7 cellular contexts compared by ENCODE assay signal in the genomic region with DNA sequence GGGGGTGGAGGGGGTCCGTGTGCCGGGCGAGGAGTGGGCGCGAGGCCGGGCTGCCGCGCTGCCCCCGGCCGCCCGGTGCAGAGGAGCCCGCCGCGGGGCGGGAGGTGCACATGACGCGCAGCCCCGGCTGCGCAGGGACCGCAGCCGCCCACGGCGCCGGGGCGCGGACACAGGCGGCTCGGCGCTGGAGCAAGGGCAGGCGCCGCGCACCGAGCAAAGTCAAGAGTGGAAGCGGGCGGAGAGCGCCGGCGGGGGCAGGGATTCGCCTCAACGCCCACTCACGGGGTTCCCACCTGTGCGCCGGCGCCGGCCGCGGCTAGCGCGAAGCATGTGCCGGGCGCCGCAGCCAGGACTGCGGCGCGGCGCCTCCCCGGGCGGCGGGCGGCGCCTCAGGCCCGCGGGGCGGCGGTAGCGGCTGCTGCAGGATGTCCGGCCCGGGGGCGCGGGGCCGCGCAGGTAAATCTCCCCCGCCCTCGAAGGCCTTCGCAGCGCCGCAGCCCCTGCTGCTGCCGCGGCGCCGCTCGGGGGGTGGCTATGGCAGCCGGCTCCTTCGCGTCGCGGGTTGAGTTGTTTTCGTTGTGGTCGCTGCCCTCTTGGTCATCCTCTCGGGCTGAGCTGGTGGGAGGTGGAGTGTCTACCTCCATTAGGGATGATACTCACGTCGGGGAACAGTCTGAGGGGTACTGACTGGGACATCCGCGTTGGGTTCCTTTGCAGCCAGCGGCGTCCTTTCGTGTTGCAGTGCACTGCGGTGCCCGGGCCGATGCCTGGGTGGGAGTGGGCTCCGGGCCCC.
DNase-seq lines count a peak whose midpoint lies in the region; ATAC-seq, FAIRE-seq and TF ChIP-seq lines count a peak whose summit lies in the region.

No MANE protein-coding gene starts in this region.

- POLR2A ChIA-PET in MCF 10A (lab: Yijun Ruan, JAX): no interaction called here

- peak; percentile 15 for DNase-seq in GM12891 (ENCODE audit: insufficient read length, low spot score)
- peak; percentile 84 for DNase-seq in NCI-H1092 treated with DMSO at 0.1 percent for 48 hours (lab: John Stamatoyannopoulos, UW)
- DNase-seq in MCF 10A (ENCODE audit: unreplicated experiment): no peak
- peak; percentile 2 for DNase-seq in iris pigment epithelial cell (ENCODE audit: low read depth)
- DNase-seq in stimulated activated effector memory CD8-positive, alpha-beta T cell treated with anti-CD3 and anti-CD28 coated beads, Interleukin-12 subunit alpha, Interleukin-12 subunit beta, amount 100 ng/mL, for 72 hours (ENCODE audit: low spot score in 2 of 2): no peak
- DNase-seq in KG1 (lab: John Stamatoyannopoulos, UW): no peak

- no peak for FAIRE-seq in GM12891 (lab: Jason Lieb, UNC)

- no TSS peak for BruUV-seq in MCF 10A (replicated peaks; lab: Mats Ljungman, UMichigan)

- no peaks in the 10 kb centered on the region for H3K9me3 Mint-ChIP-seq in MCF 10A (ENCODE audit: unreplicated experiment)
- peaks cover 2% of the 10 kb centered on the region for H3K9me3 Mint-ChIP-seq in stimulated activated effector memory CD8-positive, alpha-beta T cell treated with anti-CD3 and anti-CD28 coated beads, Interleukin-12 subunit alpha, Interleukin-12 subunit beta, amount 100 ng/mL, for 72 hours

- H3K4me1 Mint-ChIP-seq in MCF 10A (ENCODE audit: insufficient read depth, unreplicated experiment): no peaks in the 10 kb centered on the region
- H3K4me1 Mint-ChIP-seq in stimulated activated effector memory CD8-positive, alpha-beta T cell treated with anti-CD3 and anti-CD28 coated beads, Interleukin-12 subunit alpha, Interleukin-12 subunit beta, amount 100 ng/mL, for 72 hours: no peaks in the 10 kb centered on the region

- no peak for TF ChIP-seq POLR2A in GM12891 (IDR thresholded peaks at IDR 0.05; ENCODE audit: low read depth, low read length)

- H3K27ac Mint-ChIP-seq in MCF 10A (ENCODE audit: low read depth, unreplicated experiment): no peak overlapping the region
- H3K27ac Mint-ChIP-seq in stimulated activated effector memory CD8-positive, alpha-beta T cell treated with anti-CD3 and anti-CD28 coated beads, Interleukin-12 subunit alpha, Interleukin-12 subunit beta, amount 100 ng/mL, for 72 hours: no peak overlapping the region

- CTCF ChIA-PET in MCF 10A (lab: Yijun Ruan, JAX): no interaction called here

- peak overlapping the region; percentile 43 for H3K4me3 Mint-ChIP-seq in MCF 10A (ENCODE audit: unreplicated experiment)
- no peak overlapping the region for H3K4me3 Mint-ChIP-seq in stimulated activated effector memory CD8-positive, alpha-beta T cell treated with anti-CD3 and anti-CD28 coated beads, Interleukin-12 subunit alpha, Interleukin-12 subunit beta, amount 100 ng/mL, for 72 hours

- H3K27me3 Mint-ChIP-seq in MCF 10A (ENCODE audit: insufficient read depth, unreplicated experiment): peaks cover 38% of the 10 kb centered on the region

- H3K36me3 Mint-ChIP-seq in MCF 10A (ENCODE audit: insufficient read depth, unreplicated experiment): no peaks in the 10 kb centered on the region
- H3K36me3 Mint-ChIP-seq in stimulated activated effector memory CD8-positive, alpha-beta T cell treated with anti-CD3 and anti-CD28 coated beads, Interleukin-12 subunit alpha, Interleukin-12 subunit beta, amount 100 ng/mL, for 72 hours: no peaks in the 10 kb centered on the region

- ATAC-seq in GM21717 (IDR thresholded peaks at IDR 0.05; ENCODE audit: unreplicated experiment): peak; percentile 60
- ATAC-seq in stimulated activated effector memory CD8-positive, alpha-beta T cell treated with anti-CD3 and anti-CD28 coated beads, Interleukin-12 subunit alpha, Interleukin-12 subunit beta, amount 100 ng/mL, for 72 hours: peak; percentile 47

- TF ChIP-seq CTCF in MCF 10A (IDR thresholded peaks at IDR 0.05; ENCODE audit: unreplicated experiment): no peak

- intact Hi-C loops in MCF 10A (cut with micrococcal nuclease): no loop called here

TF ChIP-seq in GM12891, 5 proteins besides CTCF, POLR2A, EP300 and RAD21:
- TF ChIP-seq TAF1 (IDR thresholded peaks at IDR 0.05; ENCODE audit: low read depth, low read length): no peak
- no peak for TF ChIP-seq POLR2AphosphoS5 (IDR thresholded peaks at IDR 0.05; ENCODE audit: low read depth, low read length)
- no peak for TF ChIP-seq POU2F2 (IDR thresholded peaks at IDR 0.05; ENCODE audit: low read depth, low read length)
- TF ChIP-seq SPI1 (IDR thresholded peaks at IDR 0.05; ENCODE audit: low read depth, low read length): no peak
- no peak for TF ChIP-seq PAX5 (IDR thresholded peaks at IDR 0.05; ENCODE audit: insufficient read depth, low read length, severe bottlenecking)

Comparison
In these comparisons a context has a peak if more than half of its experiments do, and no peak if none do; other contexts are left out.
1. DNase-seq: peak in GM12891 (single experiment), NCI-H1092 treated with DMSO at 0.1 percent for 48 hours (single experiment) and iris pigment epithelial cell (single experiment); none in MCF 10A (single experiment), stimulated activated effector memory CD8-positive, alpha-beta T cell treated with anti-CD3 and anti-CD28 coated beads, Interleukin-12 subunit alpha, Interleukin-12 subunit beta, amount 100 ng/mL, for 72 hours (0 of 2) and KG1 (single experiment).